In genomic region chr22:42714768-42715430, GRCh38 we compare ENCODE assay signal across 1 cellular context.
TF ChIP-seq lines count a peak whose summit lies in the region.

No MANE protein-coding gene starts in this region.

TF ChIP-seq in GM12878, 131 proteins besides CTCF, POLR2A, EP300 and RAD21:
- TF ChIP-seq, protein P1, sequence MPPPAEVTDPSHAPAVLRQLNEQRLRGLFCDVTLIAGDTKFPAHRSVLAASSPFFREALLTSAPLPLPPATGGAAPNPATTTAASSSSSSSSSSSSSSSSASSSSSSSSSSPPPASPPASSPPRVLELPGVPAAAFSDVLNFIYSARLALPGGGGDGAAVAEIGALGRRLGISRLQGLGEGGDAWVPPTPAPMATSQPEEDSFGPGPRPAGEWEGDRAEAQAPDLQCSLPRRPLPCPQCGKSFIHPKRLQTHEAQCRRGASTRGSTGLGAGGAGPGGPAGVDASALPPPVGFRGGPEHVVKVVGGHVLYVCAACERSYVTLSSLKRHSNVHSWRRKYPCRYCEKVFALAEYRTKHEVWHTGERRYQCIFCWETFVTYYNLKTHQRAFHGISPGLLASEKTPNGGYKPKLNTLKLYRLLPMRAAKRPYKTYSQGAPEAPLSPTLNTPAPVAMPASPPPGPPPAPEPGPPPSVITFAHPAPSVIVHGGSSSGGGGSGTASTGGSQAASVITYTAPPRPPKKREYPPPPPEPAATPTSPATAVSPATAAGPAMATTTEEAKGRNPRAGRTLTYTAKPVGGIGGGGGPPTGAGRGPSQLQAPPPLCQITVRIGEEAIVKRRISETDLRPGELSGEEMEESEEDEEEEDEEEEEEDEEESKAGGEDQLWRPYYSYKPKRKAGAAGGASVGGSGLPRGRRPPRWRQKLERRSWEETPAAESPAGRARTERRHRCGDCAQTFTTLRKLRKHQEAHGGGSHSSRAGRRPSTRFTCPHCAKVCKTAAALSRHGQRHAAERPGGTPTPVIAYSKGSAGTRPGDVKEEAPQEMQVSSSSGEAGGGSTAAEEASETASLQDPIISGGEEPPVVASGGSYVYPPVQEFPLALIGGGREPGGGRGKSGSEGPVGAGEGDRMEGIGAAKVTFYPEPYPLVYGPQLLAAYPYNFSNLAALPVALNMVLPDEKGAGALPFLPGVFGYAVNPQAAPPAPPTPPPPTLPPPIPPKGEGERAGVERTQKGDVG (CRISPR knock-in tag; IDR thresholded peaks at IDR 0.05) = no peak
- TF ChIP-seq, protein P2, sequence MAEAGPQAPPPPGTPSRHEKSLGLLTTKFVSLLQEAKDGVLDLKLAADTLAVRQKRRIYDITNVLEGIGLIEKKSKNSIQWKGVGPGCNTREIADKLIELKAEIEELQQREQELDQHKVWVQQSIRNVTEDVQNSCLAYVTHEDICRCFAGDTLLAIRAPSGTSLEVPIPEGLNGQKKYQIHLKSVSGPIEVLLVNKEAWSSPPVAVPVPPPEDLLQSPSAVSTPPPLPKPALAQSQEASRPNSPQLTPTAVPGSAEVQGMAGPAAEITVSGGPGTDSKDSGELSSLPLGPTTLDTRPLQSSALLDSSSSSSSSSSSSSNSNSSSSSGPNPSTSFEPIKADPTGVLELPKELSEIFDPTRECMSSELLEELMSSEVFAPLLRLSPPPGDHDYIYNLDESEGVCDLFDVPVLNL (IDR thresholded peaks at IDR 0.05; ENCODE audit: low read depth, low read length) = no peak
- no peak for TF ChIP-seq DPF2 (IDR thresholded peaks at IDR 0.05)
- TF ChIP-seq, protein P3, sequence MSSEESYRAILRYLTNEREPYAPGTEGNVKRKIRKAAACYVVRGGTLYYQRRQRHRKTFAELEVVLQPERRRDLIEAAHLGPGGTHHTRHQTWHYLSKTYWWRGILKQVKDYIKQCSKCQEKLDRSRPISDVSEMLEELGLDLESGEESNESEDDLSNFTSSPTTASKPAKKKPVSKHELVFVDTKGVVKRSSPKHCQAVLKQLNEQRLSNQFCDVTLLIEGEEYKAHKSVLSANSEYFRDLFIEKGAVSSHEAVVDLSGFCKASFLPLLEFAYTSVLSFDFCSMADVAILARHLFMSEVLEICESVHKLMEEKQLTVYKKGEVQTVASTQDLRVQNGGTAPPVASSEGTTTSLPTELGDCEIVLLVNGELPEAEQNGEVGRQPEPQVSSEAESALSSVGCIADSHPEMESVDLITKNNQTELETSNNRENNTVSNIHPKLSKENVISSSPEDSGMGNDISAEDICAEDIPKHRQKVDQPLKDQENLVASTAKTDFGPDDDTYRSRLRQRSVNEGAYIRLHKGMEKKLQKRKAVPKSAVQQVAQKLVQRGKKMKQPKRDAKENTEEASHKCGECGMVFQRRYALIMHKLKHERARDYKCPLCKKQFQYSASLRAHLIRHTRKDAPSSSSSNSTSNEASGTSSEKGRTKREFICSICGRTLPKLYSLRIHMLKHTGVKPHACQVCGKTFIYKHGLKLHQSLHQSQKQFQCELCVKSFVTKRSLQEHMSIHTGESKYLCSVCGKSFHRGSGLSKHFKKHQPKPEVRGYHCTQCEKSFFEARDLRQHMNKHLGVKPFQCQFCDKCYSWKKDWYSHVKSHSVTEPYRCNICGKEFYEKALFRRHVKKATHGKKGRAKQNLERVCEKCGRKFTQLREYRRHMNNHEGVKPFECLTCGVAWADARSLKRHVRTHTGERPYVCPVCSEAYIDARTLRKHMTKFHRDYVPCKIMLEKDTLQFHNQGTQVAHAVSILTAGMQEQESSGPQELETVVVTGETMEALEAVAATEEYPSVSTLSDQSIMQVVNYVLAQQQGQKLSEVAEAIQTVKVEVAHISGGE (CRISPR knock-in tag; IDR thresholded peaks at IDR 0.05) = no peak
- TF ChIP-seq KDM1A (IDR thresholded peaks at IDR 0.05; ENCODE audit: borderline replicate concordance) = no peak
- no peak for TF ChIP-seq ETV6 (conservative IDR thresholded peaks at IDR 0.05 in 1 of 2, IDR thresholded peaks at IDR 0.05 in 1 of 2; ENCODE audit: borderline replicate concordance in 1 of 2, low read depth in 1 of 2)
- TF ChIP-seq IRF4 (IDR thresholded peaks at IDR 0.05; ENCODE audit: low read depth, low read length) = no peak
- no peak for TF ChIP-seq FOXK2 (IDR thresholded peaks at IDR 0.05)
- TF ChIP-seq, protein P4, sequence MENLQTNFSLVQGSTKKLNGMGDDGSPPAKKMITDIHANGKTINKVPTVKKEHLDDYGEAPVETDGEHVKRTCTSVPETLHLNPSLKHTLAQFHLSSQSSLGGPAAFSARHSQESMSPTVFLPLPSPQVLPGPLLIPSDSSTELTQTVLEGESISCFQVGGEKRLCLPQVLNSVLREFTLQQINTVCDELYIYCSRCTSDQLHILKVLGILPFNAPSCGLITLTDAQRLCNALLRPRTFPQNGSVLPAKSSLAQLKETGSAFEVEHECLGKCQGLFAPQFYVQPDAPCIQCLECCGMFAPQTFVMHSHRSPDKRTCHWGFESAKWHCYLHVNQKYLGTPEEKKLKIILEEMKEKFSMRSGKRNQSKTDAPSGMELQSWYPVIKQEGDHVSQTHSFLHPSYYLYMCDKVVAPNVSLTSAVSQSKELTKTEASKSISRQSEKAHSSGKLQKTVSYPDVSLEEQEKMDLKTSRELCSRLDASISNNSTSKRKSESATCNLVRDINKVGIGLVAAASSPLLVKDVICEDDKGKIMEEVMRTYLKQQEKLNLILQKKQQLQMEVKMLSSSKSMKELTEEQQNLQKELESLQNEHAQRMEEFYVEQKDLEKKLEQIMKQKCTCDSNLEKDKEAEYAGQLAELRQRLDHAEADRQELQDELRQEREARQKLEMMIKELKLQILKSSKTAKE (IDR thresholded peaks at IDR 0.05; ENCODE audit: low read depth, poor library complexity, severe bottlenecking) = no peak
- no peak for TF ChIP-seq SPI1 (IDR thresholded peaks at IDR 0.05; ENCODE audit: borderline replicate concordance, insufficient read depth, low read depth, low read length)
- no peak for TF ChIP-seq RUNX3 (IDR thresholded peaks at IDR 0.05; ENCODE audit: low read length)
- no peak for TF ChIP-seq NFXL1 (IDR thresholded peaks at IDR 0.05; ENCODE audit: borderline replicate concordance)
